In the genomic region with DNA sequence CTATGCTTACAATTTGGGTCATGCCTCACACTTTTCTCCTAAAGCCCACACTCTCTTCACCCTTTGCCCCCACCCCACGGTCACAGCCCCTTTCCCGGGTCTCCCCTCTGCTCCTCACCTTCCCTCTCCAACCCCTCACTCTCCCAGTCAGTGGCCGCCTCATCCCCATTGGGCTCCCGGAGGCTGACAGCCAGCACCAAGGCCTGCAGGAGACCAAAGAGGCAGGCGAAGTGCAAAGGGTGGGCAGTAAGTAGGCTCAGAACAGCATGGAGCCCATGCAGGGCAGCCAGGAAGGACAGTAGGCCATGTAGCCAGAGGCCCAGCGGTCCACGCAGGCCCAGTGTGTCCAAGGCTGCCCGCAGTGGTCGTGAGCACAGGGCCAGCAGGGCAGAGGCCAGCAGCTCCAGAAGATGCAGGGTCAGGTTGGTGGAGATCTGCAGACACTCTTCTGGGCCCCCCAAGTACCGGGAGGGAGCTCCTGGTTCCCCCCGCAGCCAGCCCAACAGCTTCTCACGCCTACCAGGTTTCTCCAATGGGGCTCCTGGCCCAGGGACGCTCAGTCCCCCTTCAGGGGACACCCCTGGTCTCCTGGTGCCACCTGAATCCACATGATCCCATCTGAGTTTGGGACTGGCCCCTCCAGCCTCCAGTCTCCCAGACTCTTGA, we compare ENCODE assay signal across 8 cellular contexts. TPM values are rescaled to one million over a fixed set of nuclear protein-coding genes. Genes with fewer than 3 reads are reported as not detected.
A peak's percentile ranks its signal among the peaks of the same experiment; 100 is the strongest.
DNase-seq lines count a peak whose midpoint lies in the region; ATAC-seq and TF ChIP-seq lines count a peak whose summit lies in the region.

No MANE protein-coding gene starts in this region.

- H3K4me1 ChIP-seq in sigmoid colon: peaks cover 0 to 61% (median 55%) of the 10 kb centered on the region in 4 donors

- H2AFZ ChIP-seq in SU-DHL-6 (ENCODE audit: low read depth, low read length, severe bottlenecking): no peak overlapping the region

- TF ChIP-seq EP300 in sigmoid colon (IDR thresholded peaks at IDR 0.05): no peak

- H4K20me1 ChIP-seq in SU-DHL-6 (ENCODE audit: low read depth, low read length): no peaks in the 10 kb centered on the region

- H3K27me3 ChIP-seq in SU-DHL-6 (ENCODE audit: low read length) (no peaks in the 10 kb centered on the region), sigmoid colon (no peaks in the 10 kb centered on the region)

- no peak for ATAC-seq in HG02938 (IDR thresholded peaks at IDR 0.05; ENCODE audit: unreplicated experiment)
- ATAC-seq in GM18520 (IDR thresholded peaks at IDR 0.05; ENCODE audit: unreplicated experiment): no peak

- peaks cover 28% of the 10 kb centered on the region for H3F3A ChIP-seq in SU-DHL-6 (ENCODE audit: insufficient read depth)

- H3K36me3 ChIP-seq in SU-DHL-6 (ENCODE audit: low read length): no peaks in the 10 kb centered on the region
- H3K36me3 ChIP-seq in sigmoid colon: peaks cover 0 to 30% (median 10%) of the 10 kb centered on the region in 4 donors

- no peaks in the 10 kb centered on the region for H3K9me3 ChIP-seq in SU-DHL-6 (ENCODE audit: insufficient read depth, low read length)
- H3K9me3 ChIP-seq in sigmoid colon: no peaks in the 10 kb centered on the region

- DNase-seq in GM12865 (ENCODE audit: low read depth) (no peak), fibroblast of pulmonary artery (ENCODE audit: low read depth) (no peak), sigmoid colon (no peak), hypothalamus (lab: John Stamatoyannopoulos, UW) (no peak), epidermal melanocyte (ENCODE audit: insufficient read length, low spot score) (no peak)

- H3K4me2 ChIP-seq in SU-DHL-6 (ENCODE audit: low read depth, low read length, poor library complexity, severe bottlenecking): peak overlapping the region; percentile 75

- 85 to 89% methylated on average over 13 of the region's 13 CpGs for WGBS in sigmoid colon, 2 donors

- TF ChIP-seq CTCF in GM12865 (IDR thresholded peaks at IDR 0.05; ENCODE audit: insufficient read depth, low read depth, low read length, missing control alignments) (no peak), SU-DHL-6 (IDR thresholded peaks at IDR 0.05; ENCODE audit: insufficient read depth, low read length, poor library complexity, severe bottlenecking) (no peak), fibroblast of pulmonary artery (IDR thresholded peaks at IDR 0.05; ENCODE audit: low read length, missing control alignments) (no peak), sigmoid colon (IDR thresholded peaks at IDR 0.05) (no peak)

- no peak for TF ChIP-seq POLR2A in sigmoid colon (IDR thresholded peaks at IDR 0.05)

- H3K4me3 ChIP-seq in GM12865 (ENCODE audit: low read depth, low read length): peak overlapping the region; percentile 73
- H3K4me3 ChIP-seq in SU-DHL-6 (ENCODE audit: insufficient read depth, low read length, poor library complexity, severe bottlenecking): peak overlapping the region; percentile 75
- H3K4me3 ChIP-seq in fibroblast of pulmonary artery (replicated peaks; ENCODE audit: low read depth, low read length): peak overlapping the region; percentile 96
- H3K4me3 ChIP-seq in sigmoid colon: peak overlapping the region; percentile 66 to 88 (median 73)

- H3K9me2 ChIP-seq in SU-DHL-6 (replicated peaks; ENCODE audit: insufficient read depth, low read length): no peaks in the 10 kb centered on the region

- intact Hi-C loops in sigmoid colon (cut with DNase I): no loop called here

- peak overlapping the region; percentile 76 for H3K9ac ChIP-seq in SU-DHL-6 (ENCODE audit: low read length)

- H3K27ac ChIP-seq in SU-DHL-6 (ENCODE audit: low read depth, low read length) (peak overlapping the region; percentile 66), sigmoid colon (peak overlapping the region; percentile 87 to 98 (median 90))

- H3K79me2 ChIP-seq in SU-DHL-6 (ENCODE audit: insufficient read depth, low read length): peaks cover 40% of the 10 kb centered on the region

RNA-seq across cellular contexts. Expression of a gene that starts 1.5 kb away (rescaled TPM):
- total RNA-seq in sigmoid colon: 10 to 100 TPM; 25.0 to 31.3 (median 26.7) TPM
- 10 to 100 TPM; 22.2 to 32.6 (median 24.5) TPM for polyA plus RNA-seq in sigmoid colon

RNA-seq across cellular contexts. Expression of a gene that starts 3.4 kb away (rescaled TPM):
- total RNA-seq in sigmoid colon: 1 to 10 TPM in 3 of 4 donors, not detected in 1; 3.3 to 7.2 (median 3.6) TPM
- 1 to 10 TPM; 2.3 to 3.6 (median 3.6) TPM for polyA plus RNA-seq in sigmoid colon

RNA-seq across cellular contexts. Expression of a gene that starts 5.7 kb away (rescaled TPM):
- total RNA-seq in sigmoid colon: 10 to 100 TPM; 17.2 to 29.6 (median 26.4) TPM
- polyA plus RNA-seq in sigmoid colon: 10 to 100 TPM; 15.3 to 22.8 (median 18.3) TPM

RNA-seq across cellular contexts. Expression of a gene that starts 6.7 kb away (rescaled TPM):
- 100 to 1,000 TPM; 119 to 218 (median 144) TPM for total RNA-seq in sigmoid colon
- 100 to 1,000 TPM in 2 of 3 donors, 10 to 100 TPM in 1; 99.7 to 231 (median 133) TPM for polyA plus RNA-seq in sigmoid colon

RNA-seq across cellular contexts. Expression of a gene that starts 6.8 kb away (rescaled TPM):
- 100 to 1,000 TPM; 188 to 227 (median 209) TPM for total RNA-seq in sigmoid colon
- polyA plus RNA-seq in sigmoid colon: 100 to 1,000 TPM; 198 to 232 (median 206) TPM
